ENCODE assay signal across 12 cellular contexts in genomic region chr16:4244254-4244812, GRCh38. TPM values are rescaled to one million over a fixed set of nuclear protein-coding genes. Genes with fewer than 3 reads are reported as not detected.
A peak's percentile ranks its signal among the peaks of the same experiment; 100 is the strongest.
DNase-seq lines count a peak whose midpoint lies in the region; ATAC-seq, FAIRE-seq and TF ChIP-seq lines count a peak whose summit lies in the region.
"Had no signal": no experiment of that assay in that cellular context is flagged by ENCODE, and none has a peak within 500 bp of the region (broad histone marks: within the 10 kb centered on the region; RNA-seq: fewer than 3 reads in every experiment).

No MANE protein-coding gene starts in this region.

- no peak overlapping the region for H3K4me3 Mint-ChIP-seq in naive thymus-derived CD4-positive, alpha-beta T cell
- H3K4me3 Mint-ChIP-seq: central memory CD8-positive, alpha-beta T cell; stimulated activated effector memory CD8-positive, alpha-beta T cell treated with anti-CD3 and anti-CD28 coated beads, Interleukin-12 subunit alpha, Interleukin-12 subunit beta, amount 100 ng/mL, for 72 hours had no signal

- no peak overlapping the region for H3K27ac Mint-ChIP-seq in naive thymus-derived CD4-positive, alpha-beta T cell
- H3K27ac Mint-ChIP-seq: activated T-helper 2 cell treated with anti-CD3 and anti-CD28 coated beads, Interferon-gamma antibody, Interleukin-2, Interleukin-4, amounts not matched to agents 10 μg/mL and 5 μg/mL and 100 μg/mL, durations not matched to agents 14 hours and 24 hours and 36 hours; stimulated activated effector memory CD8-positive, alpha-beta T cell treated with anti-CD3 and anti-CD28 coated beads, Interleukin-12 subunit alpha, Interleukin-12 subunit beta, amount 100 ng/mL, for 72 hours had no signal

- H3K9me3 Mint-ChIP-seq in naive thymus-derived CD4-positive, alpha-beta T cell: no peaks in the 10 kb centered on the region
- H3K9me3 Mint-ChIP-seq: activated T-helper 2 cell treated with anti-CD3 and anti-CD28 coated beads, Interferon-gamma antibody, Interleukin-2, Interleukin-4, amounts not matched to agents 10 μg/mL and 5 μg/mL and 100 μg/mL, durations not matched to agents 14 hours and 24 hours and 36 hours; central memory CD8-positive, alpha-beta T cell; stimulated activated effector memory CD8-positive, alpha-beta T cell treated with anti-CD3 and anti-CD28 coated beads, Interleukin-12 subunit alpha, Interleukin-12 subunit beta, amount 100 ng/mL, for 72 hours had no signal

- peaks cover 0 to 7% (median 0%) of the 10 kb centered on the region in 7 donors for H3K4me1 Mint-ChIP-seq in naive thymus-derived CD4-positive, alpha-beta T cell
- H3K4me1 Mint-ChIP-seq: central memory CD8-positive, alpha-beta T cell had no signal

- H3K36me3 ChIP-seq in body of pancreas (replicated peaks in 1 of 2; ENCODE audit: insufficient read depth in 1 of 2, low read depth in 2 of 2) (no peaks in the 10 kb centered on the region), small intestine (ENCODE audit: control insufficient read depth in 2 of 2, insufficient read depth in 2 of 2, low read length in 2 of 2) (no peaks in the 10 kb centered on the region), gastroesophageal sphincter (no peaks in the 10 kb centered on the region)
- H3K36me3 ChIP-seq in naive thymus-derived CD4-positive, alpha-beta T cell (ENCODE audit: control insufficient read depth in 2 of 3, insufficient read depth in 3 of 3, low read length in 3 of 3): no peaks in the 10 kb centered on the region

- TF ChIP-seq CTCF in body of pancreas (IDR thresholded peaks at IDR 0.05) (no peak), gastroesophageal sphincter (IDR thresholded peaks at IDR 0.05) (no peak)

- DNase-seq in NOMO-1 (lab: John Stamatoyannopoulos, UW; ENCODE audit: unreplicated experiment in 2 of 2) (peak; percentile 15 to 42), NOMO-1 treated with dmso at 0.1 percent for 144 hours (lab: John Stamatoyannopoulos, UW; ENCODE audit: unreplicated experiment) (no peak), NCI-H226 (peak; percentile 87), body of pancreas (peak; percentile 36 to 79 (median 58)), small intestine (peak; percentile 61)
- DNase-seq in naive thymus-derived CD4-positive, alpha-beta T cell: no peak
- DNase-seq: stimulated activated CD4-positive, alpha-beta T cell treated with anti-CD3 and anti-CD28 coated beads, Interleukin-12 subunit alpha, Interleukin-12 subunit beta, amount 100 ng/mL, for 4 hours had no signal

- intact Hi-C loops in body of pancreas (cut with DNase I): loop anchor here (10.0 kb wide), 1 partner anchor 260 kb away; no protein-coding TSS in a partner anchor
- intact Hi-C loops in naive thymus-derived CD4-positive, alpha-beta T cell (cut with micrococcal nuclease): no loop called here

- H3K4me1 ChIP-seq in body of pancreas (no peaks in the 10 kb centered on the region), small intestine (ENCODE audit: control insufficient read depth in 2 of 2, insufficient read depth in 1 of 2, low read depth in 1 of 2, low read length in 1 of 2) (peaks cover 0 to 4% of the 10 kb centered on the region in 2 donors), gastroesophageal sphincter (peaks cover 0 to 14% (median 0%) of the 10 kb centered on the region in 3 donors)
- H3K4me1 ChIP-seq in naive thymus-derived CD4-positive, alpha-beta T cell (ENCODE audit: control insufficient read depth in 2 of 2, insufficient read depth in 2 of 2, low read length in 2 of 2): no peaks in the 10 kb centered on the region

- H3K36me3 Mint-ChIP-seq in naive thymus-derived CD4-positive, alpha-beta T cell: peaks cover 0 to 6% (median 0%) of the 10 kb centered on the region in 5 donors
- H3K36me3 Mint-ChIP-seq: stimulated activated effector memory CD8-positive, alpha-beta T cell treated with anti-CD3 and anti-CD28 coated beads, Interleukin-12 subunit alpha, Interleukin-12 subunit beta, amount 100 ng/mL, for 72 hours had no signal

- CTCF ChIA-PET in naive thymus-derived CD4-positive, alpha-beta T cell (lab: Charles Lee): interaction anchor here (0.5 to 2.2 kb wide), 2 partner anchors 9 to 48 kb away, joined by 3 to 6 read pairs; no protein-coding TSS in a partner anchor

- H3K27ac ChIP-seq in body of pancreas (no peak overlapping the region), small intestine (ENCODE audit: low read depth in 1 of 2, low read length in 1 of 2) (no peak overlapping the region), gastroesophageal sphincter (no peak overlapping the region)
- no peak overlapping the region for H3K27ac ChIP-seq in naive thymus-derived CD4-positive, alpha-beta T cell (ENCODE audit: low read depth, low read length)

- peak in 2 of 3 donors; percentile 55 to 74 for TF ChIP-seq POLR2A in body of pancreas (IDR thresholded peaks at IDR 0.05)
- TF ChIP-seq POLR2A in gastroesophageal sphincter (IDR thresholded peaks at IDR 0.05): no peak

- H3K4me3 ChIP-seq in body of pancreas: no peak overlapping the region
- no peak overlapping the region for H3K4me3 ChIP-seq in small intestine (ENCODE audit: low read depth in 1 of 2, low read length in 2 of 2)
- H3K4me3 ChIP-seq in naive thymus-derived CD4-positive, alpha-beta T cell (ENCODE audit: low read length): no peak overlapping the region
- no peak overlapping the region for H3K4me3 ChIP-seq in gastroesophageal sphincter

- no peaks in the 10 kb centered on the region for H3K27me3 Mint-ChIP-seq in naive thymus-derived CD4-positive, alpha-beta T cell

- no peak for TF ChIP-seq EP300 in gastroesophageal sphincter (IDR thresholded peaks at IDR 0.05)

- H3K27me3 ChIP-seq in body of pancreas (no peaks in the 10 kb centered on the region), small intestine (ENCODE audit: control insufficient read depth in 2 of 2, insufficient read depth in 2 of 2, low read length in 2 of 2) (no peaks in the 10 kb centered on the region), gastroesophageal sphincter (no peaks in the 10 kb centered on the region)
- H3K27me3 ChIP-seq in naive thymus-derived CD4-positive, alpha-beta T cell (ENCODE audit: control insufficient read depth in 2 of 2, insufficient read depth in 2 of 2, low read length in 2 of 2): no peaks in the 10 kb centered on the region

- WGBS in body of pancreas, 2 donors: 28 to 36% methylated on average over 8 of the region's 8 CpGs
- WGBS in small intestine, 3 donors: 63 to 78% (median 68%) methylated on average over 8 of the region's 8 CpGs
- 54 to 59% methylated on average over 5 to 6 of the region's 8 CpGs for WGBS in gastroesophageal sphincter (ENCODE audit: low coverage in 1 of 2), 2 donors

- POLR2A ChIA-PET in naive thymus-derived CD4-positive, alpha-beta T cell (lab: Charles Lee): interaction anchor here (0.6 to 1.9 kb wide), 2 partner anchors 10 to 314 kb away, joined by 4 to 9 read pairs; no protein-coding TSS in a partner anchor

- ATAC-seq in body of pancreas (peak; percentile 74), gastroesophageal sphincter (no peak), GM18858 (IDR thresholded peaks at IDR 0.05; ENCODE audit: unreplicated experiment) (no peak)
- no peak for ATAC-seq in naive thymus-derived CD4-positive, alpha-beta T cell
- ATAC-seq: stimulated activated effector memory CD8-positive, alpha-beta T cell treated with anti-CD3 and anti-CD28 coated beads, Interleukin-12 subunit alpha, Interleukin-12 subunit beta, amount 100 ng/mL, for 72 hours had no signal

- H3K9me3 ChIP-seq in body of pancreas (no peaks in the 10 kb centered on the region), small intestine (ENCODE audit: control insufficient read depth, low read depth) (no peaks in the 10 kb centered on the region), gastroesophageal sphincter (no peaks in the 10 kb centered on the region)
- H3K9me3 ChIP-seq in naive thymus-derived CD4-positive, alpha-beta T cell (ENCODE audit: control insufficient read depth in 2 of 3, low read length in 3 of 3): no peaks in the 10 kb centered on the region

- no peak for FAIRE-seq in small intestine (lab: Jason Lieb, UNC)

RNA-seq across cellular contexts. Expression of gene SRL, which starts 2.5 kb away (rescaled TPM):
- total RNA-seq in body of pancreas (not detected), gastroesophageal sphincter (1 to 10 TPM; 1.2 to 3.4 (median 2.4) TPM)
- polyA plus RNA-seq in small intestine: 1 to 10 TPM in 2 of 3 donors, under 1 TPM in 1; 0.45 to 3.2 (median 2.9) TPM
- not detected for total RNA-seq in naive thymus-derived CD4-positive, alpha-beta T cell
- not detected for polyA plus RNA-seq in naive thymus-derived CD4-positive, alpha-beta T cell
- total RNA-seq: activated T-helper 2 cell treated with anti-CD3 and anti-CD28 coated beads, Interferon-gamma antibody, Interleukin-2, Interleukin-4, amounts not matched to agents 10 μg/mL and 5 μg/mL and 100 μg/mL, durations not matched to agents 14 hours and 24 hours and 36 hours had no signal

RNA-seq across cellular contexts. Expression of gene TFAP4, which starts 28.5 kb away (rescaled TPM):
- total RNA-seq in body of pancreas (10 to 100 TPM in 1 of 2 donors, 1 to 10 TPM in 1; 8.3 to 18.8 TPM), gastroesophageal sphincter (1 to 10 TPM; 3.3 to 5.9 (median 4.7) TPM)
- 10 to 100 TPM in 1 of 3 donors, 1 to 10 TPM in 2; 4.2 to 14.7 (median 5.4) TPM for polyA plus RNA-seq in small intestine
- 10 to 100 TPM; 14.9 to 35.8 (median 25.3) TPM for total RNA-seq in naive thymus-derived CD4-positive, alpha-beta T cell
- 1 to 10 TPM; 1.3 to 2.1 TPM for polyA plus RNA-seq in naive thymus-derived CD4-positive, alpha-beta T cell

Comparison
In these comparisons a context has a peak if more than half of its experiments do, and no peak if none do; other contexts are left out.
1. DNase-seq: peak in NOMO-1 (2 of 2), NCI-H226 (single experiment), body of pancreas (4 of 4) and small intestine (single experiment); none in NOMO-1 treated with dmso at 0.1 percent for 144 hours (single experiment) and naive thymus-derived CD4-positive, alpha-beta T cell (0 of 9).
2. POLR2A ChIP-seq: peak in body of pancreas (2 of 3); none in gastroesophageal sphincter (0 of 2).